8 cellular contexts compared by ENCODE assay signal in the genomic region with DNA sequence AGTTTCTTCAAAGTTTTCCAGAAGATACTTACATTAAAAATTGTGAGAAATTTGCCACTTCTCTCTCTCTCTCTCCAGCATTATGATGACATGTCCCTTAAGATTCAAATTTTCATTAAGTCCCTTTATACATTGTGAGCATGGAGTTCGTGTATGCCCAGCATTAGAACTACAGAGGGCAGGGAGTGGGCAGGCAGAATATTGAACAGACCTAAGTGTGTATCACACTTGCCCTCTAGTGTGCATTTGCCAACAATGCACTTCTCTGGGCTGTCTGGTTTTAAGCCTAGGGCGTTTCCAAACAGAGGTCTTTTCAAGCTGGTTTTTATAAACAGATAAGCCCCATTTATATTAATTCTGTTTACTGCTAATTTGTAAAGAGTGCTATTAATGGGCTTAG. TPM values are rescaled to one million over a fixed set of nuclear protein-coding genes. Genes with fewer than 3 reads are reported as not detected.
A peak's percentile ranks its signal among the peaks of the same experiment; 100 is the strongest.
DNase-seq lines count a peak whose midpoint lies in the region; ATAC-seq and TF ChIP-seq lines count a peak whose summit lies in the region.

No MANE protein-coding gene starts in this region.

- ATAC-seq in GM23338, result peak; percentile 86

- H3K9me3 Mint-ChIP-seq in GM23338 (no peaks in the 10 kb centered on the region), osteocyte (ENCODE audit: unreplicated experiment) (no peaks in the 10 kb centered on the region)
- H3K9me3 Mint-ChIP-seq in activated T-cell treated with anti-CD3 and anti-CD28 coated beads, Interleukin-2, amount 50 U/mL, for 24 hours, result no peaks in the 10 kb centered on the region

- H3K4me1 Mint-ChIP-seq in GM23338 (no peaks in the 10 kb centered on the region), osteocyte (ENCODE audit: unreplicated experiment) (peaks cover 56% of the 10 kb centered on the region)
- no peaks in the 10 kb centered on the region for H3K4me1 Mint-ChIP-seq in activated T-cell treated with anti-CD3 and anti-CD28 coated beads, Interleukin-2, amount 50 U/mL, for 24 hours (ENCODE audit: low read depth)

- H3K4me1 ChIP-seq in ACC112 (ENCODE audit: control insufficient read depth, insufficient read depth, low read length, unreplicated experiment) (peaks cover 15% of the 10 kb centered on the region), GM23338 (ENCODE audit: insufficient read depth) (no peaks in the 10 kb centered on the region)

- DNase-seq in GDM1 (lab: John Stamatoyannopoulos, UW), result peak; percentile 13
- DNase-seq in GM23338 (ENCODE audit: low spot score), result peak; percentile 51
- peak; percentile 28 for DNase-seq in Jurkat, Clone E6-1 (ENCODE audit: low read depth, low spot score)
- peak; percentile 58 for DNase-seq in SW480 (ENCODE audit: low spot score)
- peak; percentile 80 for DNase-seq in fibroblast of pulmonary artery (ENCODE audit: low read depth)
- DNase-seq in osteocyte (ENCODE audit: extremely low spot score, unreplicated experiment), result no peak
- no peak for DNase-seq in activated T-cell treated with anti-CD3 and anti-CD28 coated beads, Interleukin-2, amount 50 U/mL, for 24 hours

- TF ChIP-seq CTCF in GM23338 (conservative IDR thresholded peaks at IDR 0.05; ENCODE audit: low read depth in 2 of 2) (peak; percentile 61 to 75), fibroblast of pulmonary artery (IDR thresholded peaks at IDR 0.05; ENCODE audit: low read length, missing control alignments) (peak; percentile 85), osteocyte (IDR thresholded peaks at IDR 0.05) (peak; percentile 67)

- H3K27me3 ChIP-seq in ACC112 (ENCODE audit: insufficient read depth, low read length) (no peaks in the 10 kb centered on the region), GM23338 (ENCODE audit: insufficient read depth) (no peaks in the 10 kb centered on the region)

- no peak overlapping the region for H3K4me2 ChIP-seq in GM23338

- H3K4me3 ChIP-seq in ACC112 (ENCODE audit: low read depth, low read length) (0 out of 2 replicates have a peak overlapping the region, but pooled peaks have one; percentile 10), GM23338 (no peak overlapping the region), fibroblast of pulmonary artery (replicated peaks; ENCODE audit: low read depth, low read length) (no peak overlapping the region)
- no peak overlapping the region for H3K4me3 ChIP-seq in Jurkat, Clone E6-1 (ENCODE audit: low read length)

- H3K36me3 ChIP-seq in ACC112 (ENCODE audit: insufficient read depth, low read length) (peaks cover 20% of the 10 kb centered on the region), GM23338 (ENCODE audit: insufficient read depth) (no peaks in the 10 kb centered on the region)

- H3K36me3 Mint-ChIP-seq in GM23338 (ENCODE audit: low read depth), result no peaks in the 10 kb centered on the region
- peaks cover 59% of the 10 kb centered on the region for H3K36me3 Mint-ChIP-seq in osteocyte (ENCODE audit: unreplicated experiment)
- no peaks in the 10 kb centered on the region for H3K36me3 Mint-ChIP-seq in activated T-cell treated with anti-CD3 and anti-CD28 coated beads, Interleukin-2, amount 50 U/mL, for 24 hours (ENCODE audit: low read depth)

- H3K9me2 ChIP-seq in GM23338 (ENCODE audit: insufficient read depth), result no peaks in the 10 kb centered on the region; the same call in 1 of the 2 replicates

- no peaks in the 10 kb centered on the region for H3F3A ChIP-seq in GM23338 (replicated peaks; ENCODE audit: low read depth)

- peak overlapping the region; percentile 40 for H2AFZ ChIP-seq in ACC112 (ENCODE audit: low read length, unreplicated experiment)
- H2AFZ ChIP-seq in GM23338, result no peak overlapping the region

- H3K27me3 Mint-ChIP-seq in GM23338 (ENCODE audit: insufficient read depth, low read depth, poor library complexity) (no peaks in the 10 kb centered on the region), osteocyte (ENCODE audit: unreplicated experiment) (no peaks in the 10 kb centered on the region)
- H3K27me3 Mint-ChIP-seq in activated T-cell treated with anti-CD3 and anti-CD28 coated beads, Interleukin-2, amount 50 U/mL, for 24 hours, result peaks cover 4% of the 10 kb centered on the region

- H3K27ac Mint-ChIP-seq in GM23338 (no peak overlapping the region), osteocyte (ENCODE audit: unreplicated experiment) (peak overlapping the region; percentile 55)
- no peak overlapping the region for H3K27ac Mint-ChIP-seq in activated T-cell treated with anti-CD3 and anti-CD28 coated beads, Interleukin-2, amount 50 U/mL, for 24 hours

- H3K27ac ChIP-seq in ACC112 (ENCODE audit: low read depth, low read length), result peak overlapping the region; percentile 22
- no peak overlapping the region for H3K27ac ChIP-seq in GM23338 (ENCODE audit: low read depth)

- no peaks in the 10 kb centered on the region for H4K20me1 ChIP-seq in GM23338 (replicated peaks; ENCODE audit: insufficient read depth)

- H3K79me2 ChIP-seq in ACC112 (ENCODE audit: control insufficient read depth, insufficient read depth, low read length, unreplicated experiment) (no peaks in the 10 kb centered on the region), GM23338 (replicated peaks; ENCODE audit: insufficient read depth) (no peaks in the 10 kb centered on the region)

- H3K4me3 Mint-ChIP-seq in GM23338 (no peak overlapping the region), osteocyte (ENCODE audit: unreplicated experiment) (no peak overlapping the region)
- H3K4me3 Mint-ChIP-seq in activated T-cell treated with anti-CD3 and anti-CD28 coated beads, Interleukin-2, amount 50 U/mL, for 24 hours, result no peak overlapping the region

TF ChIP-seq in GM23338, 12 proteins besides CTCF, POLR2A, EP300 and RAD21 (continues in another document):
- TF ChIP-seq ZNF114 (CRISPR knock-in tag; IDR thresholded peaks at IDR 0.05) (no peak), CREB1 (CRISPR knock-in tag; IDR thresholded peaks at IDR 0.05; ENCODE audit: low read depth) (no peak), EZH2phosphoT487 (IDR thresholded peaks at IDR 0.05; ENCODE audit: unreplicated experiment) (no peak), JUNB (IDR thresholded peaks at IDR 0.05; ENCODE audit: unreplicated experiment) (no peak), REST (IDR thresholded peaks at IDR 0.05; ENCODE audit: unreplicated experiment) (no peak), EZH2 (IDR thresholded peaks at IDR 0.05; ENCODE audit: low read depth, unreplicated experiment) (no peak)

RNA-seq across cellular contexts. Expression of gene CMSS1, which starts 28.3 kb away (rescaled TPM):
- 34.4 and 39.4 TPM in 2 replicates for total RNA-seq in GM23338 (2014; rRNA removed; shearing (Covaris generic))
- polyA plus RNA-seq in GM23338 (2016; fragmentation: Nextera tagmentation; extraction: Ambion mirVana), result 187 TPM in 2 replicates
- polyA plus RNA-seq in Jurkat, Clone E6-1 (2012; ENCODE audit: insufficient read depth, insufficient read length), result 198 TPM
- total RNA-seq in osteocyte, result 38.5 and 47.2 TPM in 2 replicates

Comparison
In these comparisons a context has a peak if more than half of its experiments do, and no peak if none do; other contexts are left out.
1. DNase-seq: peak in GDM1 (single experiment), GM23338 (single experiment), Jurkat, Clone E6-1 (single experiment), SW480 (single experiment) and fibroblast of pulmonary artery (single experiment); none in osteocyte (single experiment) and activated T-cell treated with anti-CD3 and anti-CD28 coated beads, Interleukin-2, amount 50 U/mL, for 24 hours (single experiment).
2. Peak in every context shown above with its lines, with median percentiles within 50 percentile points of each other: CTCF ChIP-seq.